ENCODE assay signal across 1 cellular context in genomic region chr16:85275533-85276249, GRCh38.
TF ChIP-seq lines count a peak whose summit lies in the region.

No MANE protein-coding gene starts in this region.

TF ChIP-seq in HepG2, 621 proteins besides CTCF, POLR2A, EP300 and RAD21 (continued from another document and continues in another):
- no peak for TF ChIP-seq ZNF484 (CRISPR knock-in tag; IDR thresholded peaks at IDR 0.05; ENCODE audit: borderline replicate concordance, low read depth)
- peak; percentile 62 for TF ChIP-seq IKZF4 (CRISPR knock-in tag; IDR thresholded peaks at IDR 0.05; ENCODE audit: borderline replicate concordance, low read depth, not compliant biosample characterization)
- TF ChIP-seq SALL1 (CRISPR knock-in tag; IDR thresholded peaks at IDR 0.05): peak; percentile 84
- TF ChIP-seq HOXA7 (CRISPR knock-in tag; IDR thresholded peaks at IDR 0.05): no peak
- no peak for TF ChIP-seq ZBTB40 (IDR thresholded peaks at IDR 0.05)
- TF ChIP-seq ZBTB40 (CRISPR knock-in tag; IDR thresholded peaks at IDR 0.05): peak; percentile 40; the same call in 1 of the 2 replicates
- no peak for TF ChIP-seq POLR2G (IDR thresholded peaks at IDR 0.05; ENCODE audit: low read depth, low read length)
- TF ChIP-seq ZNF597 (CRISPR knock-in tag; IDR thresholded peaks at IDR 0.05): no peak
- TF ChIP-seq HMGXB4 (CRISPR knock-in tag; IDR thresholded peaks at IDR 0.05; ENCODE audit: borderline replicate concordance in 1 of 2, low read depth in 1 of 2): peak; percentile 33 to 56; a peak in 1 of 4 replicates
- TF ChIP-seq SRY (CRISPR knock-in tag; IDR thresholded peaks at IDR 0.05): no peak
- no peak for TF ChIP-seq ZNF234 (CRISPR knock-in tag; conservative IDR thresholded peaks at IDR 0.05)
- no peak for TF ChIP-seq SRSF4 (IDR thresholded peaks at IDR 0.05; ENCODE audit: low read depth, low read length, poor library complexity, severe bottlenecking)
- TF ChIP-seq PATZ1 (CRISPR knock-in tag; IDR thresholded peaks at IDR 0.05): peak; percentile 74
- no peak for TF ChIP-seq HNRNPL (IDR thresholded peaks at IDR 0.05; ENCODE audit: low read depth, low read length)
- TF ChIP-seq MYNN (CRISPR knock-in tag; IDR thresholded peaks at IDR 0.05; ENCODE audit: low read depth): 0 out of 2 replicates have a peak, but pooled peaks have one; percentile 34
- TF ChIP-seq U2AF2 (IDR thresholded peaks at IDR 0.05; ENCODE audit: low read depth, low read length): no peak
- TF ChIP-seq ARID5B (CRISPR knock-in tag; IDR thresholded peaks at IDR 0.05): peak; percentile 35; the same call in 1 of the 2 replicates
- TF ChIP-seq PAXIP1 (CRISPR knock-in tag; conservative IDR thresholded peaks at IDR 0.05): no peak
- peak; percentile 55; the same call in 1 of the 2 replicates for TF ChIP-seq FOXC1 (CRISPR knock-in tag; IDR thresholded peaks at IDR 0.05; ENCODE audit: borderline replicate concordance)
- TF ChIP-seq SMAD9 (CRISPR knock-in tag; IDR thresholded peaks at IDR 0.05): no peak
- peak; percentile 52; the same call in 1 of the 2 replicates for TF ChIP-seq ZNF776 (CRISPR knock-in tag; IDR thresholded peaks at IDR 0.05)
- peak; percentile 26 for TF ChIP-seq HNRNPLL (IDR thresholded peaks at IDR 0.05; ENCODE audit: low read depth, low read length, poor library complexity, severe bottlenecking)
- no peak for TF ChIP-seq EHMT2 (IDR thresholded peaks at IDR 0.05; ENCODE audit: borderline replicate concordance, low read depth, low read length)
